Comparison of ENCODE assay signal across 34 cellular contexts in the genomic region with DNA sequence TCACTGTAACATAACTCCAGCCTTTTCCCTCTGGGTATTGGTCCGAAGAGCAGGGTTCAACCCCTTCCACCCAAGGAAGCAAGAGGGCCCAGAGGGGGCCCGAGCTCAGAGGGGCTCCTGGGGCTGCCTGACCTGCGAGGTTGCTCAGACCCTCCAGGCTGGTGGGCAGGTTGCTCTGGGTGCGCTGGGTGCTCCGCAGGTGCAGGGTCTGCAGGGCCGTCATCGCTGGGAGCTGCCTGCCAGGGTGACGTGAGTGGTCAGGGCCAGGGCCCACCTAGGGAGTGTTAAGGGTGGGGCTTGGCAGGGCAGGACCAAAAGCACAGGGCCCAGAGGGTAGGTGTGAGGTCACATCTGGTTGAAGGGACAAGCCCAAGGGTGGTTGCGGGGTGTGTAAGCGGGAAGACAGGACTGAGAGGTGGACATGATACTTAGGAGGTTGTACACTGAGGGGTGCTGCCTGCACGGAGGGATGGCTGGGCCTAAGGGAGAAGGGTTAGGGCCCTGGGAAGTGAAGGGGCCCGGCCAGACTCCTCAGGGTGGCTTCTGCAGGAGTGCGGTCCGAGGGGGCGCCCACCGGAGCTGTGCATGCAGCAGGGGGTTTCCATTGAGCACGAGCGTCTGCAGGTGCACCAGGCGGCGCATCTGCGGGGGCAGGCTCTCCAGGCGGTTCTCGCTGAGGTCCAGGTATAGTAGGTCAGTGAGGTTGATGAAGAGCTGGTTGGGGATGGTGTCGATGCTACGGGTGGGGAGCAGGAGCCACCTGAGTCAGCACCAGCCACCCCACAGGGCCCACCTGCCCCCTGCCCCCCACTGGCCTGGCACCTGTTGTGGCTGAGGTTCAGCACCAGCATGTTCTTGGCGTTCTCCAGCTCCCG.
"Had no signal": no experiment of that assay in that cellular context is flagged by ENCODE, and none has a peak within 500 bp of the region (broad histone marks: within the 10 kb centered on the region; RNA-seq: fewer than 3 reads in every experiment).

No MANE protein-coding gene starts in this region.

- H3K9me3 ChIP-seq: adrenal gland, MG63, SJCRH30 had no signal

- H3K27ac ChIP-seq: adrenal gland, PC-9, SJCRH30, SK-N-MC, WERI-Rb-1 had no signal

- ATAC-seq: activated CD8-positive, alpha-beta memory T cell treated with anti-CD3 and anti-CD28 coated beads, Interleukin-2, amount 10 ng/mL, durations not matched to agents 7 days and 5 days; activated naive CD4-positive, alpha-beta T cell treated with anti-CD3 and anti-CD28 coated beads, Interleukin-2, amount 50 U/mL, for 72 hours had no signal

- H2AFZ ChIP-seq: PC-9 had no signal

- H3K27me3 ChIP-seq: adrenal gland, MG63, SJCRH30 had no signal

- H3K27me3 Mint-ChIP-seq: activated CD4-positive, alpha-beta memory T cell treated with anti-CD3 and anti-CD28 coated beads, Interleukin-2, amount 10 ng/mL, durations not matched to agents 7 days and 5 days; activated CD8-positive, alpha-beta memory T cell treated with anti-CD3 and anti-CD28 coated beads, Interleukin-2, amount 10 ng/mL, durations not matched to agents 7 days and 5 days had no signal

- DNase-seq: activated CD4-positive, alpha-beta memory T cell treated with anti-CD3 and anti-CD28 coated beads, Interleukin-2, amount 10 ng/mL, durations not matched to agents 7 days and 5 days; activated CD4-positive, alpha-beta T cell treated with anti-CD3 and anti-CD28 coated beads for 1 hour; activated CD4-positive, alpha-beta T cell treated with anti-CD3 and anti-CD28 coated beads for 48 hours; activated CD4-positive, CD25-positive, alpha-beta regulatory T cell; activated CD8-positive, alpha-beta memory T cell treated with anti-CD3 and anti-CD28 coated beads for 24 hours; activated CD8-positive, alpha-beta memory T cell treated with anti-CD3 and anti-CD28 coated beads, Interleukin-2, amount 10 ng/mL, durations not matched to agents 7 days and 5 days; activated CD8-positive, alpha-beta memory T cell treated with anti-CD3 and anti-CD28 coated beads, Interleukin-2, amount 50 U/mL, for 48 hours; activated gamma-delta T cell treated with Interleukin-2 at 50 U/mL for 16 hours; activated naive CD4-positive, alpha-beta T cell treated with anti-CD3 and anti-CD28 coated beads for 36 hours; adrenal gland; caudate nucleus; cerebellar nuclear complex; Kasumi-1; KG1; MG63; NCI-H1048; NCI-H1105 treated with DMSO at 0.1 percent for 48 hours; NCI-H1436; NCI-H1694; NCI-H1930; NCI-H2081 treated with DMSO at 0.1 percent for 48 hours; NCI-H345; NCI-H524 treated with DMSO at 0.1 percent for 48 hours; NCI-H748 treated with DMSO at 0.1 percent for 48 hours; NK-92 treated with Interleukin-12 subunit alpha and Interleukin-12 subunit beta, amount 100 ng/mL, for 24 hours; PC-9; SHP77; SJCRH30; T1000; WERI-Rb-1 had no signal

- FAIRE-seq: RCC 7860 had no signal

- H3K4me2 ChIP-seq: PC-9 had no signal

- H3K27ac Mint-ChIP-seq: activated CD4-positive, alpha-beta memory T cell treated with anti-CD3 and anti-CD28 coated beads, Interleukin-2, amount 10 ng/mL, durations not matched to agents 7 days and 5 days; activated CD8-positive, alpha-beta memory T cell treated with anti-CD3 and anti-CD28 coated beads, Interleukin-2, amount 10 ng/mL, durations not matched to agents 7 days and 5 days; activated naive CD4-positive, alpha-beta T cell treated with anti-CD3 and anti-CD28 coated beads for 36 hours; brain had no signal

- H3K9me3 Mint-ChIP-seq: activated CD4-positive, alpha-beta memory T cell treated with anti-CD3 and anti-CD28 coated beads, Interleukin-2, amount 10 ng/mL, durations not matched to agents 7 days and 5 days; activated naive CD4-positive, alpha-beta T cell treated with anti-CD3 and anti-CD28 coated beads for 36 hours; activated naive CD4-positive, alpha-beta T cell treated with anti-CD3 and anti-CD28 coated beads, Interleukin-2, amount 50 U/mL, for 72 hours; brain had no signal

- H3K4me3 Mint-ChIP-seq: activated CD4-positive, alpha-beta memory T cell treated with anti-CD3 and anti-CD28 coated beads, Interleukin-2, amount 10 ng/mL, durations not matched to agents 7 days and 5 days; activated CD8-positive, alpha-beta memory T cell treated with anti-CD3 and anti-CD28 coated beads, Interleukin-2, amount 10 ng/mL, durations not matched to agents 7 days and 5 days; activated naive CD4-positive, alpha-beta T cell treated with anti-CD3 and anti-CD28 coated beads for 36 hours; brain had no signal

- H3K4me3 ChIP-seq: adrenal gland, MG63, PC-9, SJCRH30, SK-N-MC had no signal
